Comparison of ENCODE assay signal across 18 cellular contexts in the genomic region with DNA sequence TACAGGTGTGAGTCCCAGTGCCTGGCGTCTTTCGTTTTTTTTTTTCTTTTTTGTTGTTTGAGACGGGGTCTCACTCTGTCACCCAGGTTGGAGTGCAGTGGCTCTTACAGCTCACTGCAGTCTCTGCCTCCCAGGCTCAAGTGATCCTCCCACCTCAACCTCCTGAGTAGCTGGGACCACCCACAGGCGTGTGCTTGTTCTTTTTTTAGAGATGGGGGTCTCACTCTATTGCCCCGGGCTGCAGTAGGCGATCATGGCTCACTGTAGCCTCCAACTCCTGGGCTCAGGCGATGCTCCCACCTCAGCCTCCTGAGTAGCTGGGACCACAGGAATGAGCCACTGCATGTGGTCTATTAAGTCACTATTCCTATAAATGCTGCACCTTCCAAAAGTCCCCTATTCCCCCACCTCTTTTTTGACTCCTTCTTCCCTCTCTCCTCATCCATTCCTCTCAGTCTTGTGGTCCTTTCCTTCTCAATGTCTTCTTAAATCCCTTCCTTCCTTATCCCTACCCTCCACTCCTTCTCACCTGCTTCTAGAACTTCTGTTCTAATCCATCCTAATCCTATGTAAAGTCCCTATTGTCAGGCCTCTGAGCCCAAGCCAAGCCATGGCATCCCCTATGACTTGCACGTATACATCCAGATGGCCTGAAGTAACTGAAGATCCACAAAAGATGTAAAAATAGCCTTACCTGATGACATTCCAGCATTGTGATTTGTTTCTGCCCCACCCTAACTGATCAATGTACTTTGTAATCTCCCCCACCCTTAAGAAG. TPM values are rescaled to one million over a fixed set of nuclear protein-coding genes. Genes with fewer than 3 reads are reported as not detected.
A peak's percentile ranks its signal among the peaks of the same experiment; 100 is the strongest.
DNase-seq lines count a peak whose midpoint lies in the region; ATAC-seq and TF ChIP-seq lines count a peak whose summit lies in the region.
"Had no signal": no experiment of that assay in that cellular context is flagged by ENCODE, and none has a peak within 500 bp of the region (broad histone marks: within the 10 kb centered on the region; RNA-seq: fewer than 3 reads in every experiment).

No MANE protein-coding gene starts in this region.

- no peaks in the 10 kb centered on the region for H3F3A ChIP-seq in OCI-LY1 (ENCODE audit: insufficient read depth, low read length)

- peaks cover 11% of the 10 kb centered on the region for H3K79me2 ChIP-seq in OCI-LY1 (ENCODE audit: insufficient read depth, low read length)

- no peaks in the 10 kb centered on the region for H3K9me2 ChIP-seq in OCI-LY1 (ENCODE audit: low read depth, low read length)

- no peaks in the 10 kb centered on the region for H3K36me3 ChIP-seq in OCI-LY1 (ENCODE audit: insufficient read depth, low read length)

- no peak overlapping the region; the same call in 1 of the 2 replicates for H3K9ac ChIP-seq in OCI-LY1 (ENCODE audit: low read length)

- no peak overlapping the region for H3K4me3 Mint-ChIP-seq in T-helper 2 cell treated with Interferon-gamma antibody and Interleukin-4, amounts not matched to agents 5 μg/mL and 100 μg/mL, for 36 hours
- no peak overlapping the region for H3K4me3 Mint-ChIP-seq in activated naive CD8-positive, alpha-beta T cell treated with anti-CD3 and anti-CD28 coated beads, Interleukin-2, amount 50 U/mL, for 24 hours

- peak overlapping the region; percentile 59 for H3K27ac ChIP-seq in OCI-LY1 (ENCODE audit: low read depth, low read length, poor library complexity, severe bottlenecking)
- H3K27ac ChIP-seq: PC-9, SK-N-MC had no signal

- no peak for DNase-seq in T-helper 2 cell treated with Interferon-gamma antibody and Interleukin-4, amounts not matched to agents 5 μg/mL and 100 μg/mL, for 36 hours (ENCODE audit: low spot score)
- DNase-seq in T-helper 2 cell (no peak), omental fat pad (ENCODE audit: low spot score) (no peak), activated gamma-delta T cell (lab: John Stamatoyannopoulos, UW) (no peak), pons (ENCODE audit: low spot score) (no peak), HPDE6-E6E7 (ENCODE audit: extremely low spot score) (no peak)
- DNase-seq in activated naive CD8-positive, alpha-beta T cell treated with anti-CD3 and anti-CD28 coated beads, Interleukin-2, amount 50 U/mL, for 24 hours: no peak
- DNase-seq: 8988T, amygdala, EL, NCI-H2029, NCI-H526, PC-9, posterior cingulate gyrus, small intestine, upper lobe of left lung had no signal

- no peak overlapping the region for H2AFZ ChIP-seq in OCI-LY1 (ENCODE audit: low read length)
- H2AFZ ChIP-seq: PC-9 had no signal

- ATAC-seq in activated naive CD8-positive, alpha-beta T cell treated with anti-CD3 and anti-CD28 coated beads, Interleukin-2, amount 50 U/mL, for 24 hours: no peak
- peak; percentile 59 for ATAC-seq in omental fat pad (ENCODE audit: low FRiP score)

- peaks cover 3% of the 10 kb centered on the region for H3K36me3 Mint-ChIP-seq in T-helper 2 cell treated with Interferon-gamma antibody and Interleukin-4, amounts not matched to agents 5 μg/mL and 100 μg/mL, for 36 hours (ENCODE audit: low read depth)
- peaks cover 9% of the 10 kb centered on the region for H3K36me3 Mint-ChIP-seq in activated naive CD8-positive, alpha-beta T cell treated with anti-CD3 and anti-CD28 coated beads, Interleukin-2, amount 50 U/mL, for 24 hours (ENCODE audit: low read depth)

- H3K4me2 ChIP-seq in OCI-LY1 (ENCODE audit: low read length): peak overlapping the region; percentile 4; the same call in 1 of the 2 replicates
- H3K4me2 ChIP-seq: PC-9 had no signal

- H3K27me3 ChIP-seq in OCI-LY1 (ENCODE audit: insufficient read depth, low read length): no peaks in the 10 kb centered on the region
- H3K27me3 ChIP-seq: upper lobe of left lung had no signal

- TF ChIP-seq CTCF in OCI-LY1 (IDR thresholded peaks at IDR 0.05; ENCODE audit: low read length): no peak
- no peak for TF ChIP-seq CTCF in omental fat pad (IDR thresholded peaks at IDR 0.05)

- H3K27ac Mint-ChIP-seq in T-helper 2 cell treated with Interferon-gamma antibody and Interleukin-4, amounts not matched to agents 5 μg/mL and 100 μg/mL, for 36 hours: peak overlapping the region; percentile 58
- H3K27ac Mint-ChIP-seq in activated naive CD8-positive, alpha-beta T cell treated with anti-CD3 and anti-CD28 coated beads, Interleukin-2, amount 50 U/mL, for 24 hours: peak overlapping the region; percentile 97

- peaks cover 34% of the 10 kb centered on the region for H3K4me1 Mint-ChIP-seq in T-helper 2 cell treated with Interferon-gamma antibody and Interleukin-4, amounts not matched to agents 5 μg/mL and 100 μg/mL, for 36 hours (ENCODE audit: low read depth)
- peaks cover 82% of the 10 kb centered on the region for H3K4me1 Mint-ChIP-seq in activated naive CD8-positive, alpha-beta T cell treated with anti-CD3 and anti-CD28 coated beads, Interleukin-2, amount 50 U/mL, for 24 hours

- peaks cover 27% of the 10 kb centered on the region for H3K4me1 ChIP-seq in OCI-LY1 (ENCODE audit: insufficient read depth, low read length, severe bottlenecking)

- H3K9me3 ChIP-seq in OCI-LY1 (ENCODE audit: low read length): no peaks in the 10 kb centered on the region
- H3K9me3 ChIP-seq: upper lobe of left lung had no signal

- H3K27me3 Mint-ChIP-seq in T-helper 2 cell treated with Interferon-gamma antibody and Interleukin-4, amounts not matched to agents 5 μg/mL and 100 μg/mL, for 36 hours (ENCODE audit: low read depth): no peaks in the 10 kb centered on the region
- no peaks in the 10 kb centered on the region for H3K27me3 Mint-ChIP-seq in activated naive CD8-positive, alpha-beta T cell treated with anti-CD3 and anti-CD28 coated beads, Interleukin-2, amount 50 U/mL, for 24 hours

- no peaks in the 10 kb centered on the region for H4K20me1 ChIP-seq in OCI-LY1 (ENCODE audit: insufficient read depth, low read length)

- no peak overlapping the region for H3K4me3 ChIP-seq in OCI-LY1 (ENCODE audit: low read depth, low read length, poor library complexity, severe bottlenecking)
- H3K4me3 ChIP-seq: PC-9, SK-N-MC, upper lobe of left lung had no signal

- no peaks in the 10 kb centered on the region for H3K9me3 Mint-ChIP-seq in T-helper 2 cell treated with Interferon-gamma antibody and Interleukin-4, amounts not matched to agents 5 μg/mL and 100 μg/mL, for 36 hours
- no peaks in the 10 kb centered on the region for H3K9me3 Mint-ChIP-seq in activated naive CD8-positive, alpha-beta T cell treated with anti-CD3 and anti-CD28 coated beads, Interleukin-2, amount 50 U/mL, for 24 hours

RNA-seq across cellular contexts. Expression of gene GGA3, which starts 9.2 kb away (rescaled TPM):
- total RNA-seq in omental fat pad: 10 to 100 TPM; 22.3 to 36.3 (median 30.5) TPM

RNA-seq across cellular contexts. Expression of gene MRPS7, which starts 9.5 kb away (rescaled TPM):
- 10 to 100 TPM; 27.1 to 48.3 (median 38.4) TPM for total RNA-seq in omental fat pad

RNA-seq across cellular contexts. Expression of gene MIF4GD, which starts 18.8 kb away (rescaled TPM):
- total RNA-seq in omental fat pad: 10 to 100 TPM; 22.9 to 30.3 (median 24.3) TPM

RNA-seq across cellular contexts. Expression of gene SLC25A19, which starts 37.0 kb away (rescaled TPM):
- 10 to 100 TPM; 14.2 to 30.4 (median 19.5) TPM for total RNA-seq in omental fat pad

RNA-seq across cellular contexts. Expression of gene NUP85, which starts 46.7 kb away (rescaled TPM):
- total RNA-seq in omental fat pad: 10 to 100 TPM; 17.4 to 51.2 (median 34.8) TPM
